1 cellular context compared by ENCODE assay signal in genomic region chr2:58042486-58042970, GRCh38.
TF ChIP-seq lines count a peak whose summit lies in the region.

No MANE protein-coding gene starts in this region.

TF ChIP-seq in HepG2, 621 proteins besides CTCF, POLR2A, EP300 and RAD21 (continued from another document and continues in another):
- TF ChIP-seq RXRB (CRISPR knock-in tag; IDR thresholded peaks at IDR 0.05; ENCODE audit: borderline replicate concordance) (peak; percentile 27; the same call in 1 of the 2 replicates), ZNF432 (CRISPR knock-in tag; IDR thresholded peaks at IDR 0.05; ENCODE audit: borderline replicate concordance) (no peak), ZNF556 (CRISPR knock-in tag; IDR thresholded peaks at IDR 0.05; ENCODE audit: borderline replicate concordance) (no peak), TSC22D2 (CRISPR knock-in tag; IDR thresholded peaks at IDR 0.05; ENCODE audit: borderline replicate concordance) (no peak), PITX1 (CRISPR knock-in tag; IDR thresholded peaks at IDR 0.05) (no peak), JUND (CRISPR knock-in tag; IDR thresholded peaks at IDR 0.05) (peak; percentile 73), ZBTB38 (CRISPR knock-in tag; IDR thresholded peaks at IDR 0.05) (no peak), IRF9 (CRISPR knock-in tag; IDR thresholded peaks at IDR 0.05; ENCODE audit: borderline replicate concordance) (no peak), SMAD9 (CRISPR knock-in tag; IDR thresholded peaks at IDR 0.05) (no peak), GMEB2 (CRISPR knock-in tag; IDR thresholded peaks at IDR 0.05; ENCODE audit: low read depth) (no peak), ETV5 (CRISPR knock-in tag; IDR thresholded peaks at IDR 0.05; ENCODE audit: borderline replicate concordance) (no peak), ASH2L (IDR thresholded peaks at IDR 0.05; ENCODE audit: insufficient read length, low read depth, low read length) (peak; percentile 47), NKX3-1 (CRISPR knock-in tag; IDR thresholded peaks at IDR 0.05) (no peak), RFX5 (IDR thresholded peaks at IDR 0.05; ENCODE audit: low read depth, low read length) (no peak), ZNF674 (CRISPR knock-in tag; IDR thresholded peaks at IDR 0.05; ENCODE audit: low read depth) (no peak), PHF21A (CRISPR knock-in tag; IDR thresholded peaks at IDR 0.05) (no peak), NFKBIZ (CRISPR knock-in tag; IDR thresholded peaks at IDR 0.05) (no peak), HNF4G (IDR thresholded peaks at IDR 0.05; ENCODE audit: borderline replicate concordance, low read depth, low read length) (no peak), HNF4G (CRISPR knock-in tag; IDR thresholded peaks at IDR 0.05; ENCODE audit: borderline replicate concordance, low read depth) (no peak), SIX1 (CRISPR knock-in tag; IDR thresholded peaks at IDR 0.05; ENCODE audit: borderline replicate concordance) (peak; percentile 11; the same call in 1 of the 2 replicates), THRA (CRISPR knock-in tag; IDR thresholded peaks at IDR 0.05; ENCODE audit: borderline replicate concordance) (no peak), MTA1 (CRISPR knock-in tag; IDR thresholded peaks at IDR 0.05; ENCODE audit: borderline replicate concordance) (no peak), ZNF646 (CRISPR knock-in tag; IDR thresholded peaks at IDR 0.05) (no peak), ZSCAN29 (CRISPR knock-in tag; conservative IDR thresholded peaks at IDR 0.05) (no peak), TCF7 (IDR thresholded peaks at IDR 0.05; ENCODE audit: low read depth) (peak; percentile 83), FOXP1 (IDR thresholded peaks at IDR 0.05) (no peak), FOXP1 (CRISPR knock-in tag; IDR thresholded peaks at IDR 0.05) (no peak), ARID4A (CRISPR knock-in tag; IDR thresholded peaks at IDR 0.05; ENCODE audit: borderline replicate concordance) (no peak), ZMYM2 (CRISPR knock-in tag; IDR thresholded peaks at IDR 0.05) (no peak), ZNF773 (CRISPR knock-in tag; IDR thresholded peaks at IDR 0.05; ENCODE audit: borderline replicate concordance) (no peak), ATAD3A (CRISPR knock-in tag; IDR thresholded peaks at IDR 0.05) (no peak), CC2D1A (CRISPR knock-in tag; IDR thresholded peaks at IDR 0.05) (no peak), MAFG (CRISPR knock-in tag; IDR thresholded peaks at IDR 0.05) (no peak), FOXK1 (CRISPR knock-in tag; IDR thresholded peaks at IDR 0.05; ENCODE audit: borderline replicate concordance, low read depth) (peak; percentile 19; the same call in 1 of the 2 replicates), ZNF503 (CRISPR knock-in tag; IDR thresholded peaks at IDR 0.05) (peak; percentile 33; the same call in 1 of the 2 replicates), ELF4 (CRISPR knock-in tag; IDR thresholded peaks at IDR 0.05; ENCODE audit: borderline replicate concordance) (no peak), CBX2 (IDR thresholded peaks at IDR 0.05; ENCODE audit: low read depth, low read length) (no peak), CBX2 (CRISPR knock-in tag; IDR thresholded peaks at IDR 0.05; ENCODE audit: low read depth) (no peak), ZSCAN9 (CRISPR knock-in tag; IDR thresholded peaks at IDR 0.05; ENCODE audit: borderline replicate concordance) (0 out of 2 replicates have a peak, but pooled peaks have one; percentile 40), ZSCAN12 (CRISPR knock-in tag; IDR thresholded peaks at IDR 0.05) (no peak), CBX5 (CRISPR knock-in tag; IDR thresholded peaks at IDR 0.05; ENCODE audit: borderline replicate concordance) (no peak), KDM5A (IDR thresholded peaks at IDR 0.05; ENCODE audit: borderline replicate concordance, low read length) (no peak; the same call in 1 of the 2 replicates), ZNF512 (CRISPR knock-in tag; IDR thresholded peaks at IDR 0.05) (no peak), ZBTB10 (CRISPR knock-in tag; IDR thresholded peaks at IDR 0.05; ENCODE audit: borderline replicate concordance) (no peak)
